8 cellular contexts compared by ENCODE assay signal in genomic region chr1:99801584-99801983, GRCh38.
"Had no signal": no experiment of that assay in that cellular context is flagged by ENCODE, and none has a peak within 500 bp of the region (broad histone marks: within the 10 kb centered on the region; RNA-seq: fewer than 3 reads in every experiment).

No MANE protein-coding gene starts in this region.

- H3K9me3 ChIP-seq: HAP-1 had no signal

- H3K36me3 Mint-ChIP-seq: IgD-negative memory B cell had no signal

- H3K36me3 ChIP-seq: HAP-1 had no signal

- DNase-seq: GOT3, H7, HFFc6 had no signal

- ATAC-seq: HCT116, HepG2 had no signal

- H3K4me3 ChIP-seq: HAP-1 had no signal

- H3K27ac Mint-ChIP-seq: HFFc6 had no signal

- H3K27ac ChIP-seq: HL-60 had no signal

- H3K9me3 Mint-ChIP-seq: HFFc6, IgD-negative memory B cell had no signal

- H3K4me1 ChIP-seq: HAP-1 had no signal

- H3K4me3 Mint-ChIP-seq: HFFc6, IgD-negative memory B cell had no signal
